ENCODE assay signal across 1 cellular context in the genomic region with DNA sequence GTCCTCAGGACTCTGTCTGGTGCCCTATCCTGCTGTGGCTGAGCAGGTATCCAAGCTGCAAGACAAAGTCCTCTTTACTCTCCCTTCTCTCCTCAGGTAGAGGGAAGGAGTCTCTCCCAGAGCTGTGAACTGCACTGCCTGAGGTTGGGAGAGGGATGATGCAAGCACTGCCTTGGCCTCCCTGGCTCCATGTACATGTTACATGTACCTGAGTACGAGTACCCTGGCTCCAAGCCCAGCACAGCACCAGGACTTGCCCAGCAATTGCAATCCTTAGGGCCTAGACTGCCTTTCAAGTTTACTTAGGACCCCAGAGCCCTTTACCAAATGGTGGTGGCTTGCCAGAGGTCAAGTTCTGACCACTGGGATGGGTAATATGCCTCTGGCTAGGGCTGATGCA.
TF ChIP-seq lines count a peak whose summit lies in the region.

No MANE protein-coding gene starts in this region.

TF ChIP-seq in IMR-90, 13 proteins besides CTCF, POLR2A, EP300 and RAD21 (continued from another document):
- TF ChIP-seq MXI1 (IDR thresholded peaks at IDR 0.05; ENCODE audit: borderline replicate concordance, low read depth, low read length) (no peak), NFE2L2 (IDR thresholded peaks at IDR 0.05; ENCODE audit: low read depth, low read length) (no peak), MAFK (IDR thresholded peaks at IDR 0.05; ENCODE audit: low read depth, low read length) (no peak), CHD1 (IDR thresholded peaks at IDR 0.05; ENCODE audit: low read depth, low read length) (no peak), MAZ (IDR thresholded peaks at IDR 0.05; ENCODE audit: borderline replicate concordance, low read depth, low read length) (no peak), RFX5 (IDR thresholded peaks at IDR 0.05; ENCODE audit: low read depth, low read length) (no peak), SMC3 (IDR thresholded peaks at IDR 0.05; ENCODE audit: low read depth, low read length) (no peak), FOS (IDR thresholded peaks at IDR 0.05; ENCODE audit: low read depth, low read length) (no peak), BHLHE40 (IDR thresholded peaks at IDR 0.05; ENCODE audit: low read depth, low read length) (no peak), CEBPB (IDR thresholded peaks at IDR 0.05; ENCODE audit: low read depth, low read length) (no peak)
- TF ChIP-seq, protein P1, sequence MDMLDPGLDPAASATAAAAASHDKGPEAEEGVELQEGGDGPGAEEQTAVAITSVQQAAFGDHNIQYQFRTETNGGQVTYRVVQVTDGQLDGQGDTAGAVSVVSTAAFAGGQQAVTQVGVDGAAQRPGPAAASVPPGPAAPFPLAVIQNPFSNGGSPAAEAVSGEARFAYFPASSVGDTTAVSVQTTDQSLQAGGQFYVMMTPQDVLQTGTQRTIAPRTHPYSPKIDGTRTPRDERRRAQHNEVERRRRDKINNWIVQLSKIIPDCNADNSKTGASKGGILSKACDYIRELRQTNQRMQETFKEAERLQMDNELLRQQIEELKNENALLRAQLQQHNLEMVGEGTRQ (IDR thresholded peaks at IDR 0.05; ENCODE audit: low read depth, low read length), result no peak
